ENCODE assay signal across 2 cellular contexts in the genomic region with DNA sequence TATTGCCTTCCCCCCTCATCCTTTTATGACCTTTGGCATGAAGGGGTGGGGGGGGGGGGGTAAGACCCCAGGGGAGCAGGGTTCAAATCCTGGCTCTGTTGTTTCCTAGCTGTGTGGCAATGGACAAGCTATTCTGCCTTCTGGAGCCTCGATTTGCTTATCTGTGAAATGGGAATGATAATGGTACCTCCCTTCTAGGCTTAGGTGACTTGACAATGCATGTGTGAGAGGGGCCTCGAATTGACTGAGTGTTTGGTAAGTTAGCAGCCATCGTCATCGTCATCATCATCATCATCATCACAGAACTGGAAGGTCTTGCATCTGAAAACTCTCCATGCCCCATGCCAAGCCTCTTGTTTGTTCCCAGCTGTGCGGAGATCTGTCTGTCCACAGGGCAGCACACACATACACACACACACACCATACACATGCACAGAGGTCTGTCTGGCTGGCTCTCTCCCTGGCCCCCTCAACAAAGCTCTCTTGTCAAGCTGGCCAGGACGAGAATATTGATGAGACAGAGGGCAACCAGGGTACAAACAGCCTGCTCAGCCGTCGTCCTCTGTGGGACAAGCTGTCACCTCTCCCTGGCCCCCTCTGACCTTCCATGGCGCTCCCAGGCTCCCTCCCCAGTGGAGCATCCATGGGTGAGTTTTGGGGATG.
TF ChIP-seq lines count a peak whose summit lies in the region.

No MANE protein-coding gene starts in this region.

TF ChIP-seq in H1, 55 proteins besides CTCF, POLR2A, EP300 and RAD21 (continues in another document):
- TF ChIP-seq GABPA (IDR thresholded peaks at IDR 0.05; ENCODE audit: borderline replicate concordance, insufficient read depth, low read length) (no peak), TAF7 (optimal IDR thresholded peaks at IDR 0.05; ENCODE audit: borderline replicate concordance, low read depth, low read length) (no peak), ZNF274 (IDR thresholded peaks at IDR 0.05; ENCODE audit: borderline replicate concordance, extremely low read depth, low read length) (no peak), SIRT6 (IDR thresholded peaks at IDR 0.05; ENCODE audit: low read length) (no peak), TEAD4 (IDR thresholded peaks at IDR 0.05; ENCODE audit: low read depth, low read length) (no peak), ASH2L (IDR thresholded peaks at IDR 0.05; ENCODE audit: low read length) (no peak), BCL11A (IDR thresholded peaks at IDR 0.05; ENCODE audit: low read depth in 2 of 2, low read length in 2 of 2) (no peak), CTBP2 (IDR thresholded peaks at IDR 0.05; ENCODE audit: borderline replicate concordance, insufficient read depth, insufficient read length, low read length) (no peak), SRF (IDR thresholded peaks at IDR 0.05; ENCODE audit: low read depth, low read length) (no peak), SIN3A (conservative IDR thresholded peaks at IDR 0.05 in 1 of 2, IDR thresholded peaks at IDR 0.05 in 1 of 2; ENCODE audit: low read depth in 1 of 2, low read length in 2 of 2) (no peak), SP2 (IDR thresholded peaks at IDR 0.05; ENCODE audit: low read length) (no peak)
- TF ChIP-seq, protein P1, sequence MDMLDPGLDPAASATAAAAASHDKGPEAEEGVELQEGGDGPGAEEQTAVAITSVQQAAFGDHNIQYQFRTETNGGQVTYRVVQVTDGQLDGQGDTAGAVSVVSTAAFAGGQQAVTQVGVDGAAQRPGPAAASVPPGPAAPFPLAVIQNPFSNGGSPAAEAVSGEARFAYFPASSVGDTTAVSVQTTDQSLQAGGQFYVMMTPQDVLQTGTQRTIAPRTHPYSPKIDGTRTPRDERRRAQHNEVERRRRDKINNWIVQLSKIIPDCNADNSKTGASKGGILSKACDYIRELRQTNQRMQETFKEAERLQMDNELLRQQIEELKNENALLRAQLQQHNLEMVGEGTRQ (IDR thresholded peaks at IDR 0.05; ENCODE audit: low read length): no peak
- TF ChIP-seq, protein P2, sequence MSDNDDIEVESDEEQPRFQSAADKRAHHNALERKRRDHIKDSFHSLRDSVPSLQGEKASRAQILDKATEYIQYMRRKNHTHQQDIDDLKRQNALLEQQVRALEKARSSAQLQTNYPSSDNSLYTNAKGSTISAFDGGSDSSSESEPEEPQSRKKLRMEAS (IDR thresholded peaks at IDR 0.05): no peak
- TF ChIP-seq, protein P3, sequence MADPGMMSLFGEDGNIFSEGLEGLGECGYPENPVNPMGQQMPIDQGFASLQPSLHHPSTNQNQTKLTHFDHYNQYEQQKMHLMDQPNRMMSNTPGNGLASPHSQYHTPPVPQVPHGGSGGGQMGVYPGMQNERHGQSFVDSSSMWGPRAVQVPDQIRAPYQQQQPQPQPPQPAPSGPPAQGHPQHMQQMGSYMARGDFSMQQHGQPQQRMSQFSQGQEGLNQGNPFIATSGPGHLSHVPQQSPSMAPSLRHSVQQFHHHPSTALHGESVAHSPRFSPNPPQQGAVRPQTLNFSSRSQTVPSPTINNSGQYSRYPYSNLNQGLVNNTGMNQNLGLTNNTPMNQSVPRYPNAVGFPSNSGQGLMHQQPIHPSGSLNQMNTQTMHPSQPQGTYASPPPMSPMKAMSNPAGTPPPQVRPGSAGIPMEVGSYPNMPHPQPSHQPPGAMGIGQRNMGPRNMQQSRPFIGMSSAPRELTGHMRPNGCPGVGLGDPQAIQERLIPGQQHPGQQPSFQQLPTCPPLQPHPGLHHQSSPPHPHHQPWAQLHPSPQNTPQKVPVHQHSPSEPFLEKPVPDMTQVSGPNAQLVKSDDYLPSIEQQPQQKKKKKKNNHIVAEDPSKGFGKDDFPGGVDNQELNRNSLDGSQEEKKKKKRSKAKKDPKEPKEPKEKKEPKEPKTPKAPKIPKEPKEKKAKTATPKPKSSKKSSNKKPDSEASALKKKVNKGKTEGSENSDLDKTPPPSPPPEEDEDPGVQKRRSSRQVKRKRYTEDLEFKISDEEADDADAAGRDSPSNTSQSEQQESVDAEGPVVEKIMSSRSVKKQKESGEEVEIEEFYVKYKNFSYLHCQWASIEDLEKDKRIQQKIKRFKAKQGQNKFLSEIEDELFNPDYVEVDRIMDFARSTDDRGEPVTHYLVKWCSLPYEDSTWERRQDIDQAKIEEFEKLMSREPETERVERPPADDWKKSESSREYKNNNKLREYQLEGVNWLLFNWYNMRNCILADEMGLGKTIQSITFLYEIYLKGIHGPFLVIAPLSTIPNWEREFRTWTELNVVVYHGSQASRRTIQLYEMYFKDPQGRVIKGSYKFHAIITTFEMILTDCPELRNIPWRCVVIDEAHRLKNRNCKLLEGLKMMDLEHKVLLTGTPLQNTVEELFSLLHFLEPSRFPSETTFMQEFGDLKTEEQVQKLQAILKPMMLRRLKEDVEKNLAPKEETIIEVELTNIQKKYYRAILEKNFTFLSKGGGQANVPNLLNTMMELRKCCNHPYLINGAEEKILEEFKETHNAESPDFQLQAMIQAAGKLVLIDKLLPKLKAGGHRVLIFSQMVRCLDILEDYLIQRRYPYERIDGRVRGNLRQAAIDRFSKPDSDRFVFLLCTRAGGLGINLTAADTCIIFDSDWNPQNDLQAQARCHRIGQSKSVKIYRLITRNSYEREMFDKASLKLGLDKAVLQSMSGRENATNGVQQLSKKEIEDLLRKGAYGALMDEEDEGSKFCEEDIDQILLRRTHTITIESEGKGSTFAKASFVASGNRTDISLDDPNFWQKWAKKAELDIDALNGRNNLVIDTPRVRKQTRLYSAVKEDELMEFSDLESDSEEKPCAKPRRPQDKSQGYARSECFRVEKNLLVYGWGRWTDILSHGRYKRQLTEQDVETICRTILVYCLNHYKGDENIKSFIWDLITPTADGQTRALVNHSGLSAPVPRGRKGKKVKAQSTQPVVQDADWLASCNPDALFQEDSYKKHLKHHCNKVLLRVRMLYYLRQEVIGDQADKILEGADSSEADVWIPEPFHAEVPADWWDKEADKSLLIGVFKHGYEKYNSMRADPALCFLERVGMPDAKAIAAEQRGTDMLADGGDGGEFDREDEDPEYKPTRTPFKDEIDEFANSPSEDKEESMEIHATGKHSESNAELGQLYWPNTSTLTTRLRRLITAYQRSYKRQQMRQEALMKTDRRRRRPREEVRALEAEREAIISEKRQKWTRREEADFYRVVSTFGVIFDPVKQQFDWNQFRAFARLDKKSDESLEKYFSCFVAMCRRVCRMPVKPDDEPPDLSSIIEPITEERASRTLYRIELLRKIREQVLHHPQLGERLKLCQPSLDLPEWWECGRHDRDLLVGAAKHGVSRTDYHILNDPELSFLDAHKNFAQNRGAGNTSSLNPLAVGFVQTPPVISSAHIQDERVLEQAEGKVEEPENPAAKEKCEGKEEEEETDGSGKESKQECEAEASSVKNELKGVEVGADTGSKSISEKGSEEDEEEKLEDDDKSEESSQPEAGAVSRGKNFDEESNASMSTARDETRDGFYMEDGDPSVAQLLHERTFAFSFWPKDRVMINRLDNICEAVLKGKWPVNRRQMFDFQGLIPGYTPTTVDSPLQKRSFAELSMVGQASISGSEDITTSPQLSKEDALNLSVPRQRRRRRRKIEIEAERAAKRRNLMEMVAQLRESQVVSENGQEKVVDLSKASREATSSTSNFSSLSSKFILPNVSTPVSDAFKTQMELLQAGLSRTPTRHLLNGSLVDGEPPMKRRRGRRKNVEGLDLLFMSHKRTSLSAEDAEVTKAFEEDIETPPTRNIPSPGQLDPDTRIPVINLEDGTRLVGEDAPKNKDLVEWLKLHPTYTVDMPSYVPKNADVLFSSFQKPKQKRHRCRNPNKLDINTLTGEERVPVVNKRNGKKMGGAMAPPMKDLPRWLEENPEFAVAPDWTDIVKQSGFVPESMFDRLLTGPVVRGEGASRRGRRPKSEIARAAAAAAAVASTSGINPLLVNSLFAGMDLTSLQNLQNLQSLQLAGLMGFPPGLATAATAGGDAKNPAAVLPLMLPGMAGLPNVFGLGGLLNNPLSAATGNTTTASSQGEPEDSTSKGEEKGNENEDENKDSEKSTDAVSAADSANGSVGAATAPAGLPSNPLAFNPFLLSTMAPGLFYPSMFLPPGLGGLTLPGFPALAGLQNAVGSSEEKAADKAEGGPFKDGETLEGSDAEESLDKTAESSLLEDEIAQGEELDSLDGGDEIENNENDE (IDR thresholded peaks at IDR 0.05; ENCODE audit: insufficient replicate concordance, low read length): no peak

TF ChIP-seq in HepG2, 621 proteins besides CTCF, POLR2A, EP300 and RAD21:
- TF ChIP-seq ZNF629 (CRISPR knock-in tag; conservative IDR thresholded peaks at IDR 0.05) (peak; percentile 63), SAFB2 (CRISPR knock-in tag; IDR thresholded peaks at IDR 0.05; ENCODE audit: borderline replicate concordance, low read depth) (no peak), CREB1 (IDR thresholded peaks at IDR 0.05) (peak; percentile 61), CREB1 (CRISPR knock-in tag; IDR thresholded peaks at IDR 0.05) (no peak)
